ENCODE assay signal across 8 cellular contexts in genomic region chr1:171743014-171743870, GRCh38. TPM values are rescaled to one million over a fixed set of nuclear protein-coding genes. Genes with fewer than 3 reads are reported as not detected.
DNase-seq lines count a peak whose midpoint lies in the region; ATAC-seq and TF ChIP-seq lines count a peak whose summit lies in the region.

No MANE protein-coding gene starts in this region.

- intact Hi-C loops in CD14-positive monocyte (cut with micrococcal nuclease) = loop anchor here (1.0 to 5.0 kb wide), 3 partner anchors 38 to 256 kb away; partner anchors contain the start of genes METTL13 (in 2 of the 2) and PRRC2C (in 1 of the 2)

- H3K27ac Mint-ChIP-seq in CD14-positive monocyte = peak overlapping the region; percentile 98 to 100 (median 99)
- peak overlapping the region; percentile 90 to 99 (median 99) for H3K27ac Mint-ChIP-seq in IgD-negative memory B cell
- peak overlapping the region; percentile 100 for H3K27ac Mint-ChIP-seq in activated T-cell treated with anti-CD3 and anti-CD28 coated beads, Interleukin-2, amount 50 U/mL, for 72 hours

- H3K4ac ChIP-seq in trophoblast cell (ENCODE audit: low read depth, low read length) = no peak overlapping the region

- no peak overlapping the region for H4K8ac ChIP-seq in trophoblast cell (ENCODE audit: low read depth, low read length)

- H2AFZ ChIP-seq in trophoblast cell (ENCODE audit: insufficient read depth, low read length, poor library complexity) = no peak overlapping the region

- H4K91ac ChIP-seq in trophoblast cell (ENCODE audit: low read depth, low read length) = no peak overlapping the region

- H2BK12ac ChIP-seq in trophoblast cell (ENCODE audit: low read length) = no peak overlapping the region

- H3K4me1 Mint-ChIP-seq in CD14-positive monocyte = peaks cover 58% of the 10 kb centered on the region
- H3K4me1 Mint-ChIP-seq in IgD-negative memory B cell = peaks cover 22 to 37% (median 31%) of the 10 kb centered on the region in 3 donors
- H3K4me1 Mint-ChIP-seq in activated T-cell treated with anti-CD3 and anti-CD28 coated beads, Interleukin-2, amount 50 U/mL, for 72 hours (ENCODE audit: low read depth) = peaks cover 53% of the 10 kb centered on the region

- H2AK5ac ChIP-seq in trophoblast cell (ENCODE audit: low read length) = no peak overlapping the region

- H3K27me3 Mint-ChIP-seq in CD14-positive monocyte (ENCODE audit: low read depth in 3 of 3) (peaks cover 0 to 2% (median 0%) of the 10 kb centered on the region in 3 donors), IgD-negative memory B cell (no peaks in the 10 kb centered on the region)
- H3K27me3 Mint-ChIP-seq in activated T-cell treated with anti-CD3 and anti-CD28 coated beads, Interleukin-2, amount 50 U/mL, for 72 hours (ENCODE audit: low read depth) = no peaks in the 10 kb centered on the region

- no peak overlapping the region for H2BK5ac ChIP-seq in trophoblast cell (ENCODE audit: low read depth, low read length, poor library complexity)

- H3K4me1 ChIP-seq in trophoblast cell (ENCODE audit: control insufficient read depth in 1 of 2, insufficient read depth in 2 of 2, low read length in 2 of 2) = no peaks in the 10 kb centered on the region

- ATAC-seq in activated T-cell treated with anti-CD3 and anti-CD28 coated beads, Interleukin-2, amount 50 U/mL, for 72 hours (replicated peaks in 1 of 2) = peak; percentile 21 to 27

- no peak overlapping the region for H3K18ac ChIP-seq in trophoblast cell (ENCODE audit: low read length)

- no CpG with 5 or more reads among the region's 9 CpGs for WGBS in trophoblast cell (ENCODE audit: extremely low coverage, insufficient coverage, insufficient read length)

- H3K4me3 Mint-ChIP-seq in CD14-positive monocyte (peak overlapping the region; percentile 98 to 99), IgD-negative memory B cell (peak overlapping the region; percentile 95 to 100 (median 100))
- H3K4me3 Mint-ChIP-seq in activated T-cell treated with anti-CD3 and anti-CD28 coated beads, Interleukin-2, amount 50 U/mL, for 72 hours = peak overlapping the region; percentile 99

- peaks cover 1% of the 10 kb centered on the region for H3K9me3 ChIP-seq in trophoblast cell (ENCODE audit: insufficient read depth, low read depth, low read length)

- no peak overlapping the region for H3K4me3 ChIP-seq in trophoblast cell (ENCODE audit: low read depth, low read length)

- H3K36me3 ChIP-seq in trophoblast cell (ENCODE audit: control insufficient read depth in 1 of 2, insufficient read depth in 2 of 2, low read length in 2 of 2) = no peaks in the 10 kb centered on the region

- H3K79me1 ChIP-seq in trophoblast cell (ENCODE audit: low read length) = peaks cover 12% of the 10 kb centered on the region

- H2BK120ac ChIP-seq in trophoblast cell (ENCODE audit: insufficient read depth, low read length, poor library complexity) = no peak overlapping the region

- H3K36me3 Mint-ChIP-seq in CD14-positive monocyte (peaks cover under 1 to 5% of the 10 kb centered on the region in 2 donors), IgD-negative memory B cell (peaks cover 8% of the 10 kb centered on the region)
- H3K36me3 Mint-ChIP-seq in activated T-cell treated with anti-CD3 and anti-CD28 coated beads, Interleukin-2, amount 50 U/mL, for 72 hours (ENCODE audit: insufficient read depth in 2 of 2) = peaks cover 6 to 7% of the 10 kb centered on the region in 2 donors

- no peak for TF ChIP-seq CTCF in CD14-positive monocyte (IDR thresholded peaks at IDR 0.05)
- no peak for TF ChIP-seq CTCF in GM20000 (IDR thresholded peaks at IDR 0.05; ENCODE audit: extremely low read depth, missing control alignments)

- peak; percentile 57 for DNase-seq in CD14-positive monocyte (ENCODE audit: low spot score)
- peak; percentile 8 to 26 for DNase-seq in activated T-cell treated with anti-CD3 and anti-CD28 coated beads, Interleukin-2, amount 50 U/mL, for 72 hours
- DNase-seq in globus pallidus (ENCODE audit: low spot score) = peak; percentile 21
- peak; percentile 49 to 69 for DNase-seq in trophoblast cell
- DNase-seq in germinal center (ENCODE audit: low spot score) = no peak
- no peak for DNase-seq in cerebellar nuclear complex (lab: John Stamatoyannopoulos, UW)
- no peak for DNase-seq in GM20000 (ENCODE audit: low spot score)

- H4K12ac ChIP-seq in trophoblast cell (ENCODE audit: low read depth, low read length) = no peak overlapping the region

- H3K23ac ChIP-seq in trophoblast cell (ENCODE audit: low read length) = no peak overlapping the region

- no peak overlapping the region for H3K9ac ChIP-seq in trophoblast cell (ENCODE audit: low read length)

- no peak overlapping the region for H3K27ac ChIP-seq in trophoblast cell (ENCODE audit: low read depth, low read length)

- peak overlapping the region; percentile 74 for H3K4me2 ChIP-seq in trophoblast cell (ENCODE audit: low read length)

- no peak overlapping the region for H3K14ac ChIP-seq in trophoblast cell (ENCODE audit: low read length)

- H3K27me3 ChIP-seq in trophoblast cell (ENCODE audit: insufficient read depth, low read length) = no peaks in the 10 kb centered on the region

- peaks cover 5% of the 10 kb centered on the region for H3K79me2 ChIP-seq in trophoblast cell (ENCODE audit: control insufficient read depth, insufficient read depth, low read length, poor library complexity)

- no peaks in the 10 kb centered on the region for H3K9me3 Mint-ChIP-seq in CD14-positive monocyte
- no peaks in the 10 kb centered on the region for H3K9me3 Mint-ChIP-seq in IgD-negative memory B cell
- H3K9me3 Mint-ChIP-seq in activated T-cell treated with anti-CD3 and anti-CD28 coated beads, Interleukin-2, amount 50 U/mL, for 72 hours = no peaks in the 10 kb centered on the region

RNA-seq across cellular contexts. Expression of gene VAMP4, which starts 1.4 kb away (rescaled TPM):
- 10 to 100 TPM; 18.8 to 19.5 TPM for polyA plus RNA-seq in CD14-positive monocyte
- polyA plus RNA-seq in IgD-negative memory B cell = 19.5 TPM
- 10 to 100 TPM; 18.9 to 19.2 TPM for total RNA-seq in activated T-cell treated with anti-CD3 and anti-CD28 coated beads, Interleukin-2, amount 50 U/mL, for 72 hours
- 3.7 and 4.1 TPM in 2 replicates for polyA plus RNA-seq in trophoblast cell (2013)

RNA-seq across cellular contexts. Expression of gene METTL13, which starts 38.2 kb away (rescaled TPM):
- polyA plus RNA-seq in CD14-positive monocyte (10 to 100 TPM; 16.0 to 18.5 TPM), IgD-negative memory B cell (33.6 TPM)
- total RNA-seq in activated T-cell treated with anti-CD3 and anti-CD28 coated beads, Interleukin-2, amount 50 U/mL, for 72 hours = 10 to 100 TPM; 38.0 to 46.4 TPM
- polyA plus RNA-seq in trophoblast cell (2013) = 12.7 TPM in 2 replicates

Comparison
In these comparisons a context has a peak if more than half of its experiments do, and no peak if none do; other contexts are left out.
1. DNase-seq: peak in CD14-positive monocyte (single experiment), activated T-cell treated with anti-CD3 and anti-CD28 coated beads, Interleukin-2, amount 50 U/mL, for 72 hours (2 of 2), globus pallidus (single experiment) and trophoblast cell (2 of 2); none in germinal center (single experiment), cerebellar nuclear complex (0 of 2) and GM20000 (single experiment).
2. Peak in every context shown above with its lines, with median percentiles within 50 percentile points of each other: H3K27ac Mint-ChIP-seq and H3K4me3 Mint-ChIP-seq.